19 cellular contexts compared by ENCODE assay signal in the genomic region with DNA sequence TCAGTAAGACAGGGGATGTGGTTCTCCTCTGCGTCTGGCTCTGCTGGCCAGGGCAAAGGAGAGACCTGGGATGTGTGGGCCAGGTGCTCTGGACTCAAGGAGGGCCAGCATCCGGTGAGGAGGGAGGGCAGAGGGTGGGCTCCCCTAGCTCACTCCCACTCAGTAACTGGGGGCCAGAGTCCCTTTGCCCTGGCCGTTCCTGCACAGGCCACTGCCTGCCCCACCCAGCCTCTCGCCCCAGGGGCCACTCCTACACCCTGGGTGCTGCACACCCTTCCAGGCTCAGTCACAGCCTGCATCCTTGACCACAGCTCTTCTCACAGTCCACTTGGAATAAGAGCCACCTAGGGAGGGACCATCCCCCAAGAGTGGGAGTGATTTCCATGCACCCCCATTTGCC. TPM values are rescaled to one million over a fixed set of nuclear protein-coding genes. Genes with fewer than 3 reads are reported as not detected.
DNase-seq lines count a peak whose midpoint lies in the region; ATAC-seq and TF ChIP-seq lines count a peak whose summit lies in the region.
"Had no signal": no experiment of that assay in that cellular context is flagged by ENCODE, and none has a peak within 500 bp of the region (broad histone marks: within the 10 kb centered on the region; RNA-seq: fewer than 3 reads in every experiment).

No MANE protein-coding gene starts in this region.

- peaks cover 19% of the 10 kb centered on the region for H3K4me1 Mint-ChIP-seq in CD4-positive, alpha-beta T cell (ENCODE audit: low read depth)
- peaks cover 72% of the 10 kb centered on the region for H3K4me1 Mint-ChIP-seq in activated B cell treated with CpG ODN at 0.5 μM for 24 hours
- H3K4me1 Mint-ChIP-seq in osteocyte (ENCODE audit: unreplicated experiment), result no peaks in the 10 kb centered on the region

- H3K27me3 Mint-ChIP-seq in CD4-positive, alpha-beta T cell, result peaks cover 5% of the 10 kb centered on the region
- no peaks in the 10 kb centered on the region for H3K27me3 Mint-ChIP-seq in activated B cell treated with CpG ODN at 0.5 μM for 24 hours
- H3K27me3 Mint-ChIP-seq in osteocyte (ENCODE audit: unreplicated experiment), result peaks cover 41% of the 10 kb centered on the region

- no peak overlapping the region for H3K27ac ChIP-seq in CD4-positive, alpha-beta T cell (ENCODE audit: low read depth, low read length)
- H3K27ac ChIP-seq in RWPE1, result no peak overlapping the region
- H3K27ac ChIP-seq in esophagus squamous epithelium, result no peak overlapping the region
- H3K27ac ChIP-seq: C4-2B had no signal

- TF ChIP-seq POLR2A in esophagus squamous epithelium (IDR thresholded peaks at IDR 0.05), result no peak

- peak overlapping the region; percentile 36 for H3K27ac Mint-ChIP-seq in CD4-positive, alpha-beta T cell
- H3K27ac Mint-ChIP-seq in activated B cell treated with CpG ODN at 0.5 μM for 24 hours (peak overlapping the region; percentile 96), osteocyte (ENCODE audit: unreplicated experiment) (no peak overlapping the region)

- CTCF ChIA-PET in CD4-positive, alpha-beta T cell (lab: Charles Lee), result no interaction called here
- CTCF ChIA-PET in GM10248 (lab: Yijun Ruan, JAX) (no interaction called here), activated B cell treated with CpG ODN at 0.5 μM for 24 hours (lab: Charles Lee) (no interaction called here), RWPE1 (lab: Yijun Ruan, JAX) (interaction anchor here (0.6 kb wide), 1 partner anchor 29 kb away, joined by 3 read pairs; no protein-coding TSS in a partner anchor)

- no peaks in the 10 kb centered on the region for H3K9me3 ChIP-seq in CD4-positive, alpha-beta T cell (ENCODE audit: control insufficient read depth, low read length)
- no peaks in the 10 kb centered on the region for H3K9me3 ChIP-seq in esophagus squamous epithelium

- no peak for TF ChIP-seq CTCF in CD4-positive, alpha-beta T cell (IDR thresholded peaks at IDR 0.05)
- no peak for TF ChIP-seq CTCF in GM10248 (IDR thresholded peaks at IDR 0.05; ENCODE audit: control extremely low read depth, extremely low read depth, low read depth, missing control alignments)
- TF ChIP-seq CTCF in activated B cell treated with CpG ODN at 0.5 μM for 24 hours (IDR thresholded peaks at IDR 0.05), result no peak
- no peak for TF ChIP-seq CTCF in osteocyte (IDR thresholded peaks at IDR 0.05)
- no peak for TF ChIP-seq CTCF in RWPE1 (conservative IDR thresholded peaks at IDR 0.05; ENCODE audit: low read depth)
- no peak for TF ChIP-seq CTCF in esophagus squamous epithelium (IDR thresholded peaks at IDR 0.05)

- no peak for DNase-seq in CD4-positive, alpha-beta T cell
- DNase-seq in GM10248 (ENCODE audit: extremely low spot score) (peak; percentile 15), activated B cell treated with CpG ODN at 0.5 μM for 24 hours (no peak), osteocyte (ENCODE audit: extremely low spot score, unreplicated experiment) (peak; percentile 73), RWPE1 (ENCODE audit: low spot score) (no peak), kidney tubule cell (ENCODE audit: low spot score) (no peak), esophagus squamous epithelium (lab: John Stamatoyannopoulos, UW) (no peak)
- DNase-seq: ACHN, COR-L47, DMS 273 treated with DMSO at 0.1 percent for 48 hours, GF-D8, GOT3, NCI-H1105 treated with DMSO at 0.1 percent for 48 hours, NCI-H1694, NCI-H510A, NCI-H774, PC-3 had no signal

- POLR2A ChIA-PET in CD4-positive, alpha-beta T cell (lab: Charles Lee), result interaction anchor here (0.9 kb wide), 1 partner anchor 276 kb away, joined by 3 read pairs; the partner anchor contains the start of gene HDLBP
- POLR2A ChIA-PET in GM10248 (lab: Yijun Ruan, JAX) (no interaction called here), activated B cell treated with CpG ODN at 0.5 μM for 24 hours (lab: Charles Lee) (interaction anchor here (0.5 kb wide), 1 partner anchor 774 kb away, joined by 5 read pairs; no protein-coding TSS in a partner anchor), RWPE1 (lab: Yijun Ruan, JAX; ENCODE audit: low non-redundant PET) (no interaction called here)

- 90% methylated on average over 2 of the region's 4 CpGs; no CpG with 5 or more reads in 1 of the 2 donors for WGBS in esophagus squamous epithelium, 2 donors

- H3K36me3 Mint-ChIP-seq in CD4-positive, alpha-beta T cell (ENCODE audit: low read depth), result peaks cover 7% of the 10 kb centered on the region
- peaks cover 11% of the 10 kb centered on the region for H3K36me3 Mint-ChIP-seq in activated B cell treated with CpG ODN at 0.5 μM for 24 hours (ENCODE audit: low read depth)
- H3K36me3 Mint-ChIP-seq in osteocyte (ENCODE audit: unreplicated experiment), result peaks cover 4% of the 10 kb centered on the region

- peak overlapping the region; percentile 30 for H3K4me3 Mint-ChIP-seq in CD4-positive, alpha-beta T cell
- H3K4me3 Mint-ChIP-seq in activated B cell treated with CpG ODN at 0.5 μM for 24 hours (peak overlapping the region; percentile 44), osteocyte (ENCODE audit: unreplicated experiment) (no peak overlapping the region)

- no peaks in the 10 kb centered on the region for H3K9me3 Mint-ChIP-seq in CD4-positive, alpha-beta T cell
- H3K9me3 Mint-ChIP-seq in activated B cell treated with CpG ODN at 0.5 μM for 24 hours (no peaks in the 10 kb centered on the region), osteocyte (ENCODE audit: unreplicated experiment) (no peaks in the 10 kb centered on the region)

- H3K27me3 ChIP-seq in CD4-positive, alpha-beta T cell (ENCODE audit: control insufficient read depth, insufficient read depth, low read length), result no peaks in the 10 kb centered on the region
- H3K27me3 ChIP-seq in esophagus squamous epithelium, result peaks cover 0 to 6% (median 0%) of the 10 kb centered on the region in 4 donors

- no peak overlapping the region for H3K4me3 ChIP-seq in esophagus squamous epithelium
- H3K4me3 ChIP-seq: K562 had no signal

- H3K36me3 ChIP-seq in esophagus squamous epithelium, result peaks cover 0 to 51% (median 5%) of the 10 kb centered on the region in 3 donors

- peaks cover 13 to 46% (median 17%) of the 10 kb centered on the region in 3 donors for H3K4me1 ChIP-seq in esophagus squamous epithelium

- intact Hi-C loops in CD4-positive, alpha-beta T cell (cut with DNase I, micrococcal nuclease), result loop anchor here in 1 of 2 experiments (10.0 kb wide), 1 partner anchor 65 kb away; the partner anchor contains the start of gene MTERF4
- intact Hi-C loops in activated B cell treated with CpG ODN at 0.5 μM for 24 hours (cut with micrococcal nuclease), result loop anchor here (5.0 kb wide), 2 partner anchors 318 to 843 kb away; partner anchors contain the start of gene FARP2
- intact Hi-C loops in esophagus squamous epithelium (cut with DNase I), result no loop called here

- no peak for ATAC-seq in CD4-positive, alpha-beta T cell (ENCODE audit: poor library complexity)
- no peak for ATAC-seq in activated B cell treated with CpG ODN at 0.5 μM for 24 hours (ENCODE audit: low read depth)
- ATAC-seq: K562, PC-3 had no signal

RNA-seq across cellular contexts. Expression of gene SNED1, which starts 41.0 kb away (rescaled TPM):
- total RNA-seq in CD4-positive, alpha-beta T cell, result 10 to 100 TPM; 42.0 to 42.7 TPM
- total RNA-seq in activated B cell treated with CpG ODN at 0.5 μM for 24 hours, result 44.7 and 59.8 TPM in 2 replicates
- 17.6 and 19.4 TPM in 2 replicates for total RNA-seq in osteocyte
- 10 to 100 TPM in 1 of 4 donors, 1 to 10 TPM in 3; 3.3 to 13.9 (median 4.8) TPM for total RNA-seq in esophagus squamous epithelium

Comparison
In these comparisons a context has a peak if more than half of its experiments do, and no peak if none do; other contexts are left out.
1. DNase-seq: peak in GM10248 (single experiment) and osteocyte (single experiment); none in CD4-positive, alpha-beta T cell (0 of 10), activated B cell treated with CpG ODN at 0.5 μM for 24 hours (single experiment), RWPE1 (single experiment), kidney tubule cell (single experiment) and esophagus squamous epithelium (single experiment).
2. POLR2A ChIA-PET loops: an anchor here in CD4-positive, alpha-beta T cell (0.9 kb wide) and activated B cell treated with CpG ODN at 0.5 μM for 24 hours (0.5 kb wide); none called in GM10248 and RWPE1.